9 cellular contexts compared by ENCODE assay signal in the genomic region with DNA sequence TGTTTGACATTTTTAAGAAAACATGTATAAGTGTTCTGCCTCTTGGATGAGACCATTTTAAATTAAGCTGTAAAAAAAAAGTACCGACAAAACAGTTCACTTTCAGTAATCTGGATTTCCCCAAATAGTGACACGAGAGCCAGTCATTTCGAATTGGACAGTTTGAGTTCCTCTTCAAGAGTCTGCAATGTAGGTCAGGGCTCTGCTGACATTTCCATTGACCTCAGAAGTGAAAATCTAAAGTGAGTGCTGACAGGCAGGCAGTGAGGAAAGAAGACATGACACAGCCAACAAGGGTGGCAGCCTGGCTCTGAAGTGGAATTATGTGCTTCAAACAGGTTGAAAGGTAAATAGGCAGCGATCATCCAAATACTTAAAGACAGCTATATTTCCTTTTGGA. TPM values are rescaled to one million over a fixed set of nuclear protein-coding genes. Genes with fewer than 3 reads are reported as not detected.
A peak's percentile ranks its signal among the peaks of the same experiment; 100 is the strongest.
DNase-seq lines count a peak whose midpoint lies in the region; ATAC-seq and TF ChIP-seq lines count a peak whose summit lies in the region.
"Had no signal": no experiment of that assay in that cellular context is flagged by ENCODE, and none has a peak within 500 bp of the region (broad histone marks: within the 10 kb centered on the region; RNA-seq: fewer than 3 reads in every experiment).

A gene with protein sequence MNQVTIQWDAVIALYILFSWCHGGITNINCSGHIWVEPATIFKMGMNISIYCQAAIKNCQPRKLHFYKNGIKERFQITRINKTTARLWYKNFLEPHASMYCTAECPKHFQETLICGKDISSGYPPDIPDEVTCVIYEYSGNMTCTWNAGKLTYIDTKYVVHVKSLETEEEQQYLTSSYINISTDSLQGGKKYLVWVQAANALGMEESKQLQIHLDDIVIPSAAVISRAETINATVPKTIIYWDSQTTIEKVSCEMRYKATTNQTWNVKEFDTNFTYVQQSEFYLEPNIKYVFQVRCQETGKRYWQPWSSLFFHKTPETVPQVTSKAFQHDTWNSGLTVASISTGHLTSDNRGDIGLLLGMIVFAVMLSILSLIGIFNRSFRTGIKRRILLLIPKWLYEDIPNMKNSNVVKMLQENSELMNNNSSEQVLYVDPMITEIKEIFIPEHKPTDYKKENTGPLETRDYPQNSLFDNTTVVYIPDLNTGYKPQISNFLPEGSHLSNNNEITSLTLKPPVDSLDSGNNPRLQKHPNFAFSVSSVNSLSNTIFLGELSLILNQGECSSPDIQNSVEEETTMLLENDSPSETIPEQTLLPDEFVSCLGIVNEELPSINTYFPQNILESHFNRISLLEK (plus strand): TSS at position 259 of the 400 bp plus-strand sequence. CDS start 1,667 bp downstream, outside the sequence.

- no peaks in the 10 kb centered on the region for H3K27me3 Mint-ChIP-seq in mesothelial cell of epicardium (ENCODE audit: low read depth)

- H2BK12ac ChIP-seq in trophoblast cell (ENCODE audit: low read length): no peak within 1 kb of the TSS

- peak; percentile 52 for DNase-seq in central memory CD4-positive, alpha-beta T cell
- no peak for DNase-seq in trophoblast cell
- no peak for DNase-seq in DMS114 treated with DMSO at 0.1 percent for 48 hours (lab: John Stamatoyannopoulos, UW; ENCODE audit: unreplicated experiment)
- DNase-seq in mesothelial cell of epicardium (ENCODE audit: low spot score in 2 of 2, unreplicated experiment in 2 of 2): no peak
- no peak for DNase-seq in NCI-H2196 treated with DMSO at 0.1 percent for 48 hours (lab: John Stamatoyannopoulos, UW; ENCODE audit: unreplicated experiment)

- no peaks in the 10 kb centered on the region for H3K9me3 Mint-ChIP-seq in mesothelial cell of epicardium

- H2AFZ ChIP-seq in trophoblast cell (ENCODE audit: insufficient read depth, low read length, poor library complexity): no peak within 1 kb of the TSS

- no peak within 1 kb of the TSS for H3K23ac ChIP-seq in trophoblast cell (ENCODE audit: low read length)

- no peak within 1 kb of the TSS for H3K9ac ChIP-seq in trophoblast cell (ENCODE audit: low read length)

- no peaks in the 10 kb centered on the region for H3K27me3 ChIP-seq in trophoblast cell (ENCODE audit: insufficient read depth, low read length)

- H3K27ac Mint-ChIP-seq in mesothelial cell of epicardium: no peak within 1 kb of the TSS

- no peak within 1 kb of the TSS for H2AK5ac ChIP-seq in trophoblast cell (ENCODE audit: low read length)

- no peak for TF ChIP-seq CTCF in mesothelial cell of epicardium (IDR thresholded peaks at IDR 0.05; ENCODE audit: unreplicated experiment)

- H3K36me3 ChIP-seq in trophoblast cell (ENCODE audit: control insufficient read depth in 1 of 2, insufficient read depth in 2 of 2, low read length in 2 of 2): no peaks in the 10 kb centered on the region

- H3K36me3 Mint-ChIP-seq in mesothelial cell of epicardium: no peaks in the 10 kb centered on the region

- no peak within 1 kb of the TSS for H3K4me2 ChIP-seq in trophoblast cell (ENCODE audit: low read length)

- no peaks in the 10 kb centered on the region for H3K9me3 ChIP-seq in trophoblast cell (ENCODE audit: insufficient read depth, low read depth, low read length)

- WGBS in trophoblast cell (ENCODE audit: extremely low coverage, insufficient coverage, insufficient read length): no CpG with 5 or more reads among the region's 4 CpGs

- H3K18ac ChIP-seq in trophoblast cell (ENCODE audit: low read length): no peak within 1 kb of the TSS

- no peak within 1 kb of the TSS for H4K91ac ChIP-seq in trophoblast cell (ENCODE audit: low read depth, low read length)

- no peak within 1 kb of the TSS for H2BK5ac ChIP-seq in trophoblast cell (ENCODE audit: low read depth, low read length, poor library complexity)

- H3K4ac ChIP-seq in trophoblast cell (ENCODE audit: low read depth, low read length): no peak within 1 kb of the TSS

- peak; percentile 86 for ATAC-seq in GM18511 (IDR thresholded peaks at IDR 0.05; ENCODE audit: unreplicated experiment)
- ATAC-seq in GM19468 (IDR thresholded peaks at IDR 0.05; ENCODE audit: extremely low read depth, unreplicated experiment): peak; percentile 89
- ATAC-seq in HG03159 (IDR thresholded peaks at IDR 0.05; ENCODE audit: unreplicated experiment): peak; percentile 85

- H4K8ac ChIP-seq in trophoblast cell (ENCODE audit: low read depth, low read length): no peak within 1 kb of the TSS

- H3K79me2 ChIP-seq in trophoblast cell (ENCODE audit: control insufficient read depth, insufficient read depth, low read length, poor library complexity): no peaks in the 10 kb centered on the region

- no peak within 1 kb of the TSS for H2BK120ac ChIP-seq in trophoblast cell (ENCODE audit: insufficient read depth, low read length, poor library complexity)

- H3K4me3 Mint-ChIP-seq in mesothelial cell of epicardium: no peak within 1 kb of the TSS
- H3K4me3 Mint-ChIP-seq: neural crest cell had no signal

- no peaks in the 10 kb centered on the region for H3K79me1 ChIP-seq in trophoblast cell (ENCODE audit: low read length)

- H3K4me3 ChIP-seq in trophoblast cell (ENCODE audit: low read depth, low read length): no peak within 1 kb of the TSS

- peaks cover under 1% of the 10 kb centered on the region for H3K4me1 Mint-ChIP-seq in mesothelial cell of epicardium
- H3K4me1 Mint-ChIP-seq: neural crest cell had no signal

- no peak within 1 kb of the TSS for H3K27ac ChIP-seq in trophoblast cell (ENCODE audit: low read depth, low read length)

- H3K4me1 ChIP-seq in trophoblast cell (ENCODE audit: control insufficient read depth in 1 of 2, insufficient read depth in 2 of 2, low read length in 2 of 2): no peaks in the 10 kb centered on the region

- no peak within 1 kb of the TSS for H3K14ac ChIP-seq in trophoblast cell (ENCODE audit: low read length)

- H4K12ac ChIP-seq in trophoblast cell (ENCODE audit: low read depth, low read length): no peak within 1 kb of the TSS

RNA-seq across cellular contexts. Expression of the gene that starts here (rescaled TPM):
- not detected in 2 replicates for polyA plus RNA-seq in trophoblast cell (2013)
- total RNA-seq in mesothelial cell of epicardium: 0.09 TPM in 1 of 3 replicates, not detected in the others
- total RNA-seq: neural crest cell had no signal
